ENCODE assay signal across 16 cellular contexts in the genomic region with DNA sequence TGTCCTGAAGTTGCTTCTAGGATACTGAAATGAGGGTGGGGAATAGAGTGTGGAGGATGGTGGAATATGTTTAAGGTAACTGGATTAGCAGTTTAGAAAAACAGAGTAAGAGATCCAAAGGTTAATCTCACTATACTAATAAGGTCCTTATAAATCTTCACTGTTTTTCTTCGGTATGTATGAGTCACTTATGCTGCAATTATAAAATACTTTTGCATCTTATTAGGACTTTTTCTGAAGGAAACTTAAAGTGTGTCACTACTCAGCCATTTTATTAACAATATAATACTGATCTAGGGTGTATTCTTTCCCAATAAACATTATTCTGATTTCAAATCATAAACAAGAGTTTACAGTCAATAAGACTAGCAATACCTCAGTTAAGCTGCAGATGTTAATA.
"Had no signal": no experiment of that assay in that cellular context is flagged by ENCODE, and none has a peak within 500 bp of the region (broad histone marks: within the 10 kb centered on the region; RNA-seq: fewer than 3 reads in every experiment).

No MANE protein-coding gene starts in this region.

- H3K4me2 ChIP-seq: neural progenitor cell, smooth muscle cell had no signal

- ATAC-seq: activated T-cell treated with anti-CD3 and anti-CD28 coated beads, Interleukin-2, amount 50 U/mL, for 72 hours; effector memory CD8-positive, alpha-beta T cell; gastrocnemius medialis; heart left ventricle; naive thymus-derived CD4-positive, alpha-beta T cell; right cardiac atrium had no signal

- H3K27me3 ChIP-seq: gastrocnemius medialis, heart left ventricle, neural progenitor cell had no signal

- H3K9me3 ChIP-seq: gastrocnemius medialis, heart left ventricle, thoracic aorta had no signal

- DNase-seq: activated CD4-positive, alpha-beta T cell treated with anti-CD3 and anti-CD28 coated beads, Interleukin-2, amount 50 U/mL, for 4 hours; activated effector memory CD4-positive, alpha-beta T cell treated with anti-CD3 and anti-CD28 coated beads, Interleukin-2, amount 50 U/mL, for 16 hours; activated naive CD4-positive, alpha-beta T cell treated with anti-CD3 and anti-CD28 coated beads, Interleukin-2, amount 50 U/mL, for 16 hours; activated T-cell treated with anti-CD3 and anti-CD28 coated beads, Interleukin-2, amount 50 U/mL, for 72 hours; effector memory CD8-positive, alpha-beta T cell; gastrocnemius medialis; heart left ventricle; kidney glomerular epithelial cell; naive thymus-derived CD4-positive, alpha-beta T cell; right cardiac atrium; stimulated activated CD4-positive, alpha-beta T cell treated with anti-CD3 and anti-CD28 coated beads, Interleukin-4, amount 100 ng/mL, for 1 hour; SW 1271; T-helper 2 cell had no signal

- H3K9ac ChIP-seq: neural progenitor cell had no signal

- H3K4me3 ChIP-seq: gastrocnemius medialis, heart left ventricle, neural progenitor cell, smooth muscle cell, thoracic aorta had no signal

- H3K27ac ChIP-seq: gastrocnemius medialis, heart left ventricle, neural progenitor cell, thoracic aorta had no signal

- H3K36me3 ChIP-seq: gastrocnemius medialis, heart left ventricle, neural progenitor cell, thoracic aorta had no signal

- H2AFZ ChIP-seq: neural progenitor cell had no signal
